ENCODE assay signal across 11 cellular contexts in genomic region chr11:105244157-105244820, GRCh38.
DNase-seq lines count a peak whose midpoint lies in the region; ATAC-seq and TF ChIP-seq lines count a peak whose summit lies in the region.
"Had no signal": no experiment of that assay in that cellular context is flagged by ENCODE, and none has a peak within 500 bp of the region (broad histone marks: within the 10 kb centered on the region; RNA-seq: fewer than 3 reads in every experiment).

No MANE protein-coding gene starts in this region.

- intact Hi-C loops in Panc1 (cut with micrococcal nuclease; ENCODE audit: unreplicated experiment), result no loop called here
- intact Hi-C loops in psoas muscle (cut with DNase I), result no loop called here

- WGBS in psoas muscle, 3 donors, result 28 to 31% (median 28%) methylated on average over 4 of the region's 4 CpGs

- no peak overlapping the region for H3K4me3 ChIP-seq in Panc1 (ENCODE audit: low read depth in 2 of 2, low read length in 2 of 2)
- no peak overlapping the region for H3K4me3 ChIP-seq in fibroblast of lung (replicated peaks in 1 of 4; ENCODE audit: control extremely low read depth in 1 of 4, insufficient read depth in 1 of 4, low read depth in 3 of 4, low read length in 4 of 4)
- no peak overlapping the region for H3K4me3 ChIP-seq in psoas muscle

- DNase-seq in EL, result peak; percentile 94
- peak; percentile 88 for DNase-seq in Panc1 (ENCODE audit: low read depth, low spot score)
- peak; percentile 96 to 98 for DNase-seq in fibroblast of lung (ENCODE audit: low read depth in 2 of 2)
- no peak for DNase-seq in psoas muscle
- no peak for DNase-seq in activated CD4-positive, CD25-positive, alpha-beta regulatory T cell treated with anti-CD3 and anti-CD28 coated beads, Interleukin-2, amount 50 U/mL, for 72 hours
- DNase-seq in GM19238 (ENCODE audit: insufficient read length, low spot score), result no peak
- DNase-seq in NCI-H1694 treated with DMSO at 0.1 percent for 48 hours (lab: John Stamatoyannopoulos, UW), result no peak
- DNase-seq: activated CD4-positive, alpha-beta memory T cell treated with anti-CD3 and anti-CD28 coated beads for 36 hours; NCI-H187; stimulated activated CD4-positive, alpha-beta T cell treated with anti-CD3 and anti-CD28 coated beads, Interleukin-2, amount 100 ng/mL, for 24 hours had no signal

- H3K27me3 ChIP-seq in Panc1 (ENCODE audit: control insufficient read depth, insufficient read depth, low read length) (no peaks in the 10 kb centered on the region), fibroblast of lung (ENCODE audit: control insufficient read depth, insufficient read depth, low read length) (no peaks in the 10 kb centered on the region), psoas muscle (ENCODE audit: insufficient read depth in 3 of 3, low read length in 2 of 3) (no peaks in the 10 kb centered on the region)

- no TSS peak for BruUV-seq in Panc1 (replicated peaks; lab: Mats Ljungman, UMichigan)

- no peaks in the 10 kb centered on the region for H3K79me2 ChIP-seq in fibroblast of lung (ENCODE audit: control insufficient read depth, insufficient read depth, low read length)

- peak overlapping the region; percentile 27 for H3K4me2 ChIP-seq in fibroblast of lung (ENCODE audit: extremely low read depth, insufficient read depth, low read length)

- CTCF ChIA-PET in Panc1 (lab: Charles Lee), result no interaction called here

- H3K9me3 ChIP-seq in Panc1 (ENCODE audit: control insufficient read depth, insufficient read depth, low read depth, low read length) (no peaks in the 10 kb centered on the region), fibroblast of lung (ENCODE audit: control insufficient read depth, insufficient read depth, low read depth, low read length) (no peaks in the 10 kb centered on the region), psoas muscle (no peaks in the 10 kb centered on the region)

- no peak for TF ChIP-seq CTCF in Panc1 (IDR thresholded peaks at IDR 0.05)
- no peak for TF ChIP-seq CTCF in fibroblast of lung (conservative IDR thresholded peaks at IDR 0.05 in 1 of 2, IDR thresholded peaks at IDR 0.05 in 1 of 2; ENCODE audit: low read depth in 1 of 2, low read length in 2 of 2)
- no peak for TF ChIP-seq CTCF in psoas muscle (IDR thresholded peaks at IDR 0.05)

- H3K9ac ChIP-seq in fibroblast of lung (ENCODE audit: insufficient read depth, low read length), result no peak overlapping the region

- no peak overlapping the region for H3K27ac ChIP-seq in Panc1 (ENCODE audit: low read length)
- peak overlapping the region; percentile 64 for H3K27ac ChIP-seq in fibroblast of lung (ENCODE audit: insufficient read depth, low read length)
- H3K27ac ChIP-seq in psoas muscle, result peak overlapping the region; percentile 80

- H3K4me1 ChIP-seq in Panc1 (ENCODE audit: control insufficient read depth, insufficient read depth, low read length) (no peaks in the 10 kb centered on the region), fibroblast of lung (ENCODE audit: control insufficient read depth, extremely low read depth, insufficient read depth, low read length) (peaks cover 5% of the 10 kb centered on the region), psoas muscle (peaks cover 10% of the 10 kb centered on the region)

- in situ Hi-C loops in Panc1 (cut with HindIII; ENCODE audit: low pct_unique_long_range_greater_than_20kb, low sequenced_read_pairs), result no loop called here

- ATAC-seq in Panc1 (peak; percentile 97), psoas muscle (peak; percentile 95 to 99 (median 98)), GM19395 (IDR thresholded peaks at IDR 0.05; ENCODE audit: unreplicated experiment) (no peak)

- POLR2A ChIA-PET in Panc1 (lab: Charles Lee), result no interaction called here

- no peaks in the 10 kb centered on the region for H4K20me1 ChIP-seq in fibroblast of lung (ENCODE audit: control insufficient read depth, extremely low read depth, insufficient read depth, low read length)

- H3K36me3 ChIP-seq in Panc1 (ENCODE audit: control insufficient read depth, insufficient read depth, low read length), result no peaks in the 10 kb centered on the region
- H3K36me3 ChIP-seq in fibroblast of lung (ENCODE audit: control insufficient read depth, insufficient read depth, low read length), result no peaks in the 10 kb centered on the region
- no peaks in the 10 kb centered on the region for H3K36me3 ChIP-seq in psoas muscle (ENCODE audit: insufficient read depth in 1 of 2, low read depth in 1 of 2)

- H2AFZ ChIP-seq in fibroblast of lung (ENCODE audit: low read length), result no peak overlapping the region

Comparison
In these comparisons a context has a peak if more than half of its experiments do, and no peak if none do; other contexts are left out.
1. DNase-seq: peak in EL (single experiment), Panc1 (single experiment) and fibroblast of lung (2 of 2); none in psoas muscle (0 of 2), activated CD4-positive, CD25-positive, alpha-beta regulatory T cell treated with anti-CD3 and anti-CD28 coated beads, Interleukin-2, amount 50 U/mL, for 72 hours (single experiment), GM19238 (single experiment) and NCI-H1694 treated with DMSO at 0.1 percent for 48 hours (single experiment).